Comparison of ENCODE assay signal across 21 cellular contexts in genomic region chr2:17179145-17179808, GRCh38.
"Had no signal": no experiment of that assay in that cellular context is flagged by ENCODE, and none has a peak within 500 bp of the region (broad histone marks: within the 10 kb centered on the region; RNA-seq: fewer than 3 reads in every experiment).

No MANE protein-coding gene starts in this region.

- H3K4me1 ChIP-seq: esophagus muscularis mucosa, gastrocnemius medialis, heart right ventricle, left lung, lower lobe of right lung had no signal

- H3K4me3 ChIP-seq: coronary artery, esophagus muscularis mucosa, gastrocnemius medialis, heart right ventricle, left lung, lower lobe of right lung had no signal

- H3K27ac ChIP-seq: coronary artery, esophagus muscularis mucosa, gastrocnemius medialis, heart right ventricle, left lung, lower lobe of right lung had no signal

- H3K27me3 ChIP-seq: esophagus muscularis mucosa, gastrocnemius medialis, heart right ventricle, left lung had no signal

- ATAC-seq: effector memory CD8-positive, alpha-beta T cell; gastrocnemius medialis; heart right ventricle; left cardiac atrium; left lung; left ventricle myocardium superior; lower lobe of right lung had no signal

- H3K36me3 ChIP-seq: esophagus muscularis mucosa, gastrocnemius medialis, heart right ventricle, left lung, lower lobe of right lung had no signal

- FAIRE-seq: colon, endometrium, islet of Langerhans, keratinocyte had no signal

- H3K9me3 ChIP-seq: esophagus muscularis mucosa, gastrocnemius medialis, heart right ventricle, left lung, lower lobe of right lung had no signal

- DNase-seq: effector CD8-positive, alpha-beta T cell; effector memory CD8-positive, alpha-beta T cell; endodermal cell; foreskin melanocyte; gastrocnemius medialis; glutamatergic neuron; head of caudate nucleus; heart right ventricle; hippocampal formation; left cardiac atrium; left lung; left ventricle myocardium superior; lower lobe of right lung; mesendoderm; midbrain had no signal
